Comparison of ENCODE assay signal across 14 cellular contexts in genomic region chr12:117470804-117471203, GRCh38.
A peak's percentile ranks its signal among the peaks of the same experiment; 100 is the strongest.
DNase-seq lines count a peak whose midpoint lies in the region; ATAC-seq and TF ChIP-seq lines count a peak whose summit lies in the region.
"Had no signal": no experiment of that assay in that cellular context is flagged by ENCODE, and none has a peak within 500 bp of the region (broad histone marks: within the 10 kb centered on the region; RNA-seq: fewer than 3 reads in every experiment).

No MANE protein-coding gene starts in this region.

- no TSS peak for BruUV-seq in A673 (replicated peaks; lab: Mats Ljungman, UMichigan)
- BruUV-seq in Panc1 (replicated peaks; lab: Mats Ljungman, UMichigan), result no TSS peak

- POLR2A ChIA-PET in A673 (lab: Charles Lee; ENCODE audit: low non-redundant PET) (no interaction called here), Panc1 (lab: Charles Lee) (no interaction called here)

- ATAC-seq in Panc1, result no peak
- no peak for ATAC-seq in stimulated activated naive B cell treated with anti-CD40 and anti-IgM and Interleukin-4, amounts not matched to agents 10 μg/mL and 1 μg/mL and 100 μg/mL, for 72 hours (replicated peaks)

- H3K9me3 Mint-ChIP-seq in glutamatergic neuron (ENCODE audit: unreplicated experiment), result no peaks in the 10 kb centered on the region
- H3K9me3 Mint-ChIP-seq in stimulated activated naive B cell treated with anti-CD40 and anti-IgM and Interleukin-4, amounts not matched to agents 10 μg/mL and 1 μg/mL and 100 μg/mL, for 72 hours, result peaks cover 3 to 5% of the 10 kb centered on the region in 2 donors
- H3K9me3 Mint-ChIP-seq: CD4-positive, alpha-beta T cell; dendritic cell treated with granulocyte-macrophage colony-stimulating factor and Interleukin-4, amounts not matched to agents 40 ng/mL and 50 ng/mL, for 4 days had no signal

- H3K27ac ChIP-seq in A673 (ENCODE audit: low read depth, low read length, poor library complexity, severe bottlenecking) (no peak overlapping the region), Panc1 (ENCODE audit: low read length) (no peak overlapping the region), tibial artery (no peak overlapping the region)

- CTCF ChIA-PET in A673 (lab: Charles Lee) (no interaction called here), Panc1 (lab: Charles Lee) (interaction anchor here (0.5 kb wide), 1 partner anchor 56 kb away, joined by 9 read pairs; no protein-coding TSS in a partner anchor)

- no peaks in the 10 kb centered on the region for H3K27me3 Mint-ChIP-seq in glutamatergic neuron (ENCODE audit: unreplicated experiment)
- H3K27me3 Mint-ChIP-seq in stimulated activated naive B cell treated with anti-CD40 and anti-IgM and Interleukin-4, amounts not matched to agents 10 μg/mL and 1 μg/mL and 100 μg/mL, for 72 hours, result peaks cover 0 to 4% of the 10 kb centered on the region in 2 donors
- H3K27me3 Mint-ChIP-seq: CD4-positive, alpha-beta T cell had no signal

- H3K36me3 ChIP-seq in A673 (ENCODE audit: insufficient read depth, low read length, poor library complexity, severe bottlenecking) (no peaks in the 10 kb centered on the region), Panc1 (ENCODE audit: control insufficient read depth, insufficient read depth, low read length) (no peaks in the 10 kb centered on the region), tibial artery (no peaks in the 10 kb centered on the region)

- H3K4me1 Mint-ChIP-seq in glutamatergic neuron (ENCODE audit: low read depth, unreplicated experiment), result peaks cover 6% of the 10 kb centered on the region
- H3K4me1 Mint-ChIP-seq in stimulated activated naive B cell treated with anti-CD40 and anti-IgM and Interleukin-4, amounts not matched to agents 10 μg/mL and 1 μg/mL and 100 μg/mL, for 72 hours, result no peaks in the 10 kb centered on the region

- H3K4me3 ChIP-seq in A673 (ENCODE audit: low read depth, low read length, poor library complexity, severe bottlenecking) (no peak overlapping the region), Panc1 (ENCODE audit: low read depth in 2 of 2, low read length in 2 of 2) (no peak overlapping the region), tibial artery (no peak overlapping the region)

- intact Hi-C loops in A673 (cut with micrococcal nuclease; ENCODE audit: unreplicated experiment), result no loop called here
- intact Hi-C loops in Panc1 (cut with micrococcal nuclease; ENCODE audit: unreplicated experiment), result no loop called here
- intact Hi-C loops in tibial artery (cut with DNase I; ENCODE audit: low total_unique reads), result no loop called here

- H3K36me3 Mint-ChIP-seq in glutamatergic neuron (ENCODE audit: unreplicated experiment), result no peaks in the 10 kb centered on the region
- peaks cover 0 to 3% of the 10 kb centered on the region in 2 donors for H3K36me3 Mint-ChIP-seq in stimulated activated naive B cell treated with anti-CD40 and anti-IgM and Interleukin-4, amounts not matched to agents 10 μg/mL and 1 μg/mL and 100 μg/mL, for 72 hours

- H3K9me3 ChIP-seq in A673 (ENCODE audit: low read depth, low read length, poor library complexity, severe bottlenecking), result no peaks in the 10 kb centered on the region
- no peaks in the 10 kb centered on the region for H3K9me3 ChIP-seq in Panc1 (ENCODE audit: control insufficient read depth, insufficient read depth, low read depth, low read length)
- H3K9me3 ChIP-seq in tibial artery, result peaks cover 0 to 5% (median 0%) of the 10 kb centered on the region in 3 donors

- H3K4me1 ChIP-seq in A673 (ENCODE audit: insufficient read depth, low read length, poor library complexity, severe bottlenecking) (no peaks in the 10 kb centered on the region), Panc1 (ENCODE audit: control insufficient read depth, insufficient read depth, low read length) (no peaks in the 10 kb centered on the region), tibial artery (no peaks in the 10 kb centered on the region)

- H3K27me3 ChIP-seq in A673 (replicated peaks; ENCODE audit: insufficient read depth, low read depth, low read length, poor library complexity) (peaks cover 16% of the 10 kb centered on the region), Panc1 (ENCODE audit: control insufficient read depth, insufficient read depth, low read length) (no peaks in the 10 kb centered on the region), tibial artery (no peaks in the 10 kb centered on the region)

- DNase-seq in A673 (ENCODE audit: low spot score), result no peak
- DNase-seq in Panc1 (ENCODE audit: low read depth, low spot score), result no peak
- no peak for DNase-seq in glutamatergic neuron
- no peak for DNase-seq in DMS79 treated with DMSO at 0.1 percent for 48 hours (lab: John Stamatoyannopoulos, UW)
- DNase-seq in tibial artery, result no peak
- no peak for DNase-seq in stimulated activated naive B cell treated with anti-CD40 and anti-IgM and Interleukin-4, amounts not matched to agents 10 μg/mL and 1 μg/mL and 100 μg/mL, for 72 hours
- DNase-seq in islet precursor cell, result no peak
- DNase-seq: activated naive CD4-positive, alpha-beta T cell; CD4-positive, alpha-beta T cell; NCI-H2227 treated with DMSO at 0.1 percent for 48 hours; Right ventricle myocardium superior; stimulated activated CD8-positive, alpha-beta memory T cell treated with anti-CD3 and anti-CD28 coated beads, Interleukin-4, amount 100 ng/mL, for 48 hours had no signal

- H3K4me3 Mint-ChIP-seq in glutamatergic neuron (ENCODE audit: unreplicated experiment), result no peak overlapping the region
- H3K4me3 Mint-ChIP-seq in stimulated activated naive B cell treated with anti-CD40 and anti-IgM and Interleukin-4, amounts not matched to agents 10 μg/mL and 1 μg/mL and 100 μg/mL, for 72 hours, result no peak overlapping the region
- H3K4me3 Mint-ChIP-seq: CD4-positive, alpha-beta T cell; dendritic cell treated with granulocyte-macrophage colony-stimulating factor and Interleukin-4, amounts not matched to agents 40 ng/mL and 50 ng/mL, for 4 days had no signal

- TF ChIP-seq CTCF in A673 (conservative IDR thresholded peaks at IDR 0.05; ENCODE audit: low read depth, low read length) (peak; percentile 51), GM12873 (IDR thresholded peaks at IDR 0.05; ENCODE audit: insufficient read depth, low read depth, low read length, missing control alignments) (peak; percentile 71), Panc1 (IDR thresholded peaks at IDR 0.05) (peak; percentile 69), glutamatergic neuron (IDR thresholded peaks at IDR 0.05; ENCODE audit: partially characterized antibody, unreplicated experiment) (peak; percentile 79), tibial artery (IDR thresholded peaks at IDR 0.05) (no peak)

- no peak overlapping the region for H3K27ac Mint-ChIP-seq in glutamatergic neuron (ENCODE audit: unreplicated experiment)
- no peak overlapping the region for H3K27ac Mint-ChIP-seq in stimulated activated naive B cell treated with anti-CD40 and anti-IgM and Interleukin-4, amounts not matched to agents 10 μg/mL and 1 μg/mL and 100 μg/mL, for 72 hours
- H3K27ac Mint-ChIP-seq: CD4-positive, alpha-beta T cell; dendritic cell treated with granulocyte-macrophage colony-stimulating factor and Interleukin-4, amounts not matched to agents 40 ng/mL and 50 ng/mL, for 4 days had no signal

- in situ Hi-C loops in Panc1 (cut with HindIII; ENCODE audit: low pct_unique_long_range_greater_than_20kb, low sequenced_read_pairs), result no loop called here

Comparison
In these comparisons a context has a peak if more than half of its experiments do, and no peak if none do; other contexts are left out.
1. CTCF ChIP-seq: peak in A673 (single experiment), GM12873 (single experiment), Panc1 (single experiment) and glutamatergic neuron (single experiment); none in tibial artery (0 of 2).